In the genomic region with DNA sequence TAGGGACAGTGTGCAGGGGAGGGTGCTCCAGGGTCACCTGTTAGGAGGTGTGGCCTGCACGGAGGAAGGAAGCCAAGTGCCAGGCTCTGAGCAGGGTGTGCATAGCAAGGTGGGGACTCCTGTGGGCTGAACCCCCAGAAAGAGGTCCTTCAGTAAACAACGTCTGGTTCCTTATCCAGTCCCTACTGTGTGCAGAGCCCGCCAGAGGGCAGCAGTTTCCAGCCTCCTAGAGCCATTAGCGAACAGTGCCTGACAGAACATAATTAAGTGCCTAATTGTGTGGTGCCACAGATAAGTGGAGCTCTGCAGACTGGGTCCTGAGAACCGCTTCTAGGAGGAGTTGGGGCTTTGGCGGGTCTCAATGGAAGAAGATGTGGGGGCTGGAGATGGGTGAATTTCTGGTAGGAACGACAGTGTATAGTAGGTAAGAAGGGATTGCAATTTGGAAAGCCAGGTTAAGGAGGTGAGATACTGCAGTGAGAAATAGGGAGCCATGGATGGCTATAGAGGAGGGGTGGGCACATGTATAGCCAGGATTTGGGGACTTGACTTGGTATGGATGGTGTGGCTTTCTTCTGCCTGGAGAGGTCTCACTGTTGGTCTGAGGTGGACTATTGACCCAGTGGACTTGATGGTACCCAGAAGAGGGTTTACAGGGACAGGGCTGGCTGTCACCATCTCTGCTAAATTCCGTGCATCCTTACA, we compare ENCODE assay signal across 1 cellular context.
TF ChIP-seq lines count a peak whose summit lies in the region.

No MANE protein-coding gene starts in this region.

TF ChIP-seq in HCT116, 20 proteins besides CTCF, POLR2A, EP300 and RAD21:
- TF ChIP-seq EGR1 (IDR thresholded peaks at IDR 0.05; ENCODE audit: low read depth) (no peak), YY1 (IDR thresholded peaks at IDR 0.05; ENCODE audit: extremely low read depth, insufficient replicate concordance, low read depth, low read length) (no peak), ZNF274 (IDR thresholded peaks at IDR 0.05; ENCODE audit: low read depth, low read length) (no peak), SP1 (IDR thresholded peaks at IDR 0.05; ENCODE audit: low read depth) (no peak), CBX3 (IDR thresholded peaks at IDR 0.05; ENCODE audit: low read depth) (no peak), ZFX (IDR thresholded peaks at IDR 0.05) (no peak), SRF (IDR thresholded peaks at IDR 0.05; ENCODE audit: low read depth) (no peak), FOSL1 (IDR thresholded peaks at IDR 0.05; ENCODE audit: low read depth) (no peak), ELF1 (IDR thresholded peaks at IDR 0.05; ENCODE audit: borderline replicate concordance, low read depth) (no peak)
- TF ChIP-seq, protein P1, sequence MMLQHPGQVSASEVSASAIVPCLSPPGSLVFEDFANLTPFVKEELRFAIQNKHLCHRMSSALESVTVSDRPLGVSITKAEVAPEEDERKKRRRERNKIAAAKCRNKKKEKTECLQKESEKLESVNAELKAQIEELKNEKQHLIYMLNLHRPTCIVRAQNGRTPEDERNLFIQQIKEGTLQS (IDR thresholded peaks at IDR 0.05): no peak
- TF ChIP-seq, protein P2, sequence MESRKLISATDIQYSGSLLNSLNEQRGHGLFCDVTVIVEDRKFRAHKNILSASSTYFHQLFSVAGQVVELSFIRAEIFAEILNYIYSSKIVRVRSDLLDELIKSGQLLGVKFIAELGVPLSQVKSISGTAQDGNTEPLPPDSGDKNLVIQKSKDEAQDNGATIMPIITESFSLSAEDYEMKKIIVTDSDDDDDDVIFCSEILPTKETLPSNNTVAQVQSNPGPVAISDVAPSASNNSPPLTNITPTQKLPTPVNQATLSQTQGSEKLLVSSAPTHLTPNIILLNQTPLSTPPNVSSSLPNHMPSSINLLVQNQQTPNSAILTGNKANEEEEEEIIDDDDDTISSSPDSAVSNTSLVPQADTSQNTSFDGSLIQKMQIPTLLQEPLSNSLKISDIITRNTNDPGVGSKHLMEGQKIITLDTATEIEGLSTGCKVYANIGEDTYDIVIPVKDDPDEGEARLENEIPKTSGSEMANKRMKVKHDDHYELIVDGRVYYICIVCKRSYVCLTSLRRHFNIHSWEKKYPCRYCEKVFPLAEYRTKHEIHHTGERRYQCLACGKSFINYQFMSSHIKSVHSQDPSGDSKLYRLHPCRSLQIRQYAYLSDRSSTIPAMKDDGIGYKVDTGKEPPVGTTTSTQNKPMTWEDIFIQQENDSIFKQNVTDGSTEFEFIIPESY (IDR thresholded peaks at IDR 0.05; ENCODE audit: extremely low read depth, insufficient replicate concordance, low read length): no peak
- TF ChIP-seq, protein P3, sequence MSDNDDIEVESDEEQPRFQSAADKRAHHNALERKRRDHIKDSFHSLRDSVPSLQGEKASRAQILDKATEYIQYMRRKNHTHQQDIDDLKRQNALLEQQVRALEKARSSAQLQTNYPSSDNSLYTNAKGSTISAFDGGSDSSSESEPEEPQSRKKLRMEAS (IDR thresholded peaks at IDR 0.05): no peak
- TF ChIP-seq, protein P4, sequence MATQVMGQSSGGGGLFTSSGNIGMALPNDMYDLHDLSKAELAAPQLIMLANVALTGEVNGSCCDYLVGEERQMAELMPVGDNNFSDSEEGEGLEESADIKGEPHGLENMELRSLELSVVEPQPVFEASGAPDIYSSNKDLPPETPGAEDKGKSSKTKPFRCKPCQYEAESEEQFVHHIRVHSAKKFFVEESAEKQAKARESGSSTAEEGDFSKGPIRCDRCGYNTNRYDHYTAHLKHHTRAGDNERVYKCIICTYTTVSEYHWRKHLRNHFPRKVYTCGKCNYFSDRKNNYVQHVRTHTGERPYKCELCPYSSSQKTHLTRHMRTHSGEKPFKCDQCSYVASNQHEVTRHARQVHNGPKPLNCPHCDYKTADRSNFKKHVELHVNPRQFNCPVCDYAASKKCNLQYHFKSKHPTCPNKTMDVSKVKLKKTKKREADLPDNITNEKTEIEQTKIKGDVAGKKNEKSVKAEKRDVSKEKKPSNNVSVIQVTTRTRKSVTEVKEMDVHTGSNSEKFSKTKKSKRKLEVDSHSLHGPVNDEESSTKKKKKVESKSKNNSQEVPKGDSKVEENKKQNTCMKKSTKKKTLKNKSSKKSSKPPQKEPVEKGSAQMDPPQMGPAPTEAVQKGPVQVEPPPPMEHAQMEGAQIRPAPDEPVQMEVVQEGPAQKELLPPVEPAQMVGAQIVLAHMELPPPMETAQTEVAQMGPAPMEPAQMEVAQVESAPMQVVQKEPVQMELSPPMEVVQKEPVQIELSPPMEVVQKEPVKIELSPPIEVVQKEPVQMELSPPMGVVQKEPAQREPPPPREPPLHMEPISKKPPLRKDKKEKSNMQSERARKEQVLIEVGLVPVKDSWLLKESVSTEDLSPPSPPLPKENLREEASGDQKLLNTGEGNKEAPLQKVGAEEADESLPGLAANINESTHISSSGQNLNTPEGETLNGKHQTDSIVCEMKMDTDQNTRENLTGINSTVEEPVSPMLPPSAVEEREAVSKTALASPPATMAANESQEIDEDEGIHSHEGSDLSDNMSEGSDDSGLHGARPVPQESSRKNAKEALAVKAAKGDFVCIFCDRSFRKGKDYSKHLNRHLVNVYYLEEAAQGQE (IDR thresholded peaks at IDR 0.05; ENCODE audit: low read depth): no peak
